Comparison of ENCODE assay signal across 8 cellular contexts in genomic region chr6:42661540-42662153, GRCh38.
DNase-seq lines count a peak whose midpoint lies in the region; ATAC-seq lines count a peak whose summit lies in the region.

No MANE protein-coding gene starts in this region.

- peaks cover 15% of the 10 kb centered on the region for H3K36me3 ChIP-seq in H7 (replicated peaks; ENCODE audit: control insufficient read depth, insufficient read depth, low read length)

- no peak overlapping the region for H3K4me3 ChIP-seq in H7 (ENCODE audit: insufficient read depth, low read depth, low read length)

- no peak for ATAC-seq in HG02588 (IDR thresholded peaks at IDR 0.05; ENCODE audit: unreplicated experiment)

- H3K27me3 ChIP-seq in H7 (ENCODE audit: control insufficient read depth, insufficient read depth, low read length), result no peaks in the 10 kb centered on the region

- peak; percentile 70 for DNase-seq in AG08395 (ENCODE audit: low spot score)
- DNase-seq in H7, result peak; percentile 57
- peak; percentile 25 for DNase-seq in NCI-H510A (lab: John Stamatoyannopoulos, UW)
- DNase-seq in activated CD4-positive, alpha-beta T cell treated with anti-CD3 and anti-CD28 coated beads for 1 hour, result peak; percentile 77
- peak; percentile 2 to 80 for DNase-seq in cerebellar nuclear complex (lab: John Stamatoyannopoulos, UW)
- peak; percentile 69 for DNase-seq in kidney tubule cell (ENCODE audit: low spot score)
- DNase-seq in stimulated activated CD4-positive, alpha-beta T cell treated with anti-CD3 and anti-CD28 coated beads, Interleukin-2, amount 100 ng/mL, for 48 hours, result peak; percentile 82 to 86

Comparison
In these comparisons a context has a peak if more than half of its experiments do, and no peak if none do; other contexts are left out.
1. DNase-seq: peak in every context shown above with its lines; median percentile 84 in stimulated activated CD4-positive, alpha-beta T cell treated with anti-CD3 and anti-CD28 coated beads, Interleukin-2, amount 100 ng/mL, for 48 hours; 77 in activated CD4-positive, alpha-beta T cell treated with anti-CD3 and anti-CD28 coated beads for 1 hour; 70 in AG08395; 69 in kidney tubule cell; 57 in H7; 41 in cerebellar nuclear complex; 25 in NCI-H510A.